ENCODE assay signal across 11 cellular contexts in genomic region chr7:150799741-150800575, GRCh38. TPM values are rescaled to one million over a fixed set of nuclear protein-coding genes. Genes with fewer than 3 reads are reported as not detected.
A peak's percentile ranks its signal among the peaks of the same experiment; 100 is the strongest.
DNase-seq lines count a peak whose midpoint lies in the region; ATAC-seq and TF ChIP-seq lines count a peak whose summit lies in the region.
"Had no signal": no experiment of that assay in that cellular context is flagged by ENCODE, and none has a peak within 500 bp of the region (broad histone marks: within the 10 kb centered on the region; RNA-seq: fewer than 3 reads in every experiment).

Gene TMEM176B, minus strand, starts transcription at chr7:150800364. Its CDS starts 3,795 bp downstream, at chr7:150796569.

- TF ChIP-seq CTCF in right lobe of liver (IDR thresholded peaks at IDR 0.05) = no peak

- WGBS in right lobe of liver (ENCODE audit: insufficient coverage, low coverage, low lambda C conversion rate, missing lambda C conversion rate) = 2% methylated on average over 15 of the region's 74 CpGs

- H3K4me1 Mint-ChIP-seq in central memory CD8-positive, alpha-beta T cell = peaks cover 6% of the 10 kb centered on the region
- peaks cover 11% of the 10 kb centered on the region for H3K4me1 Mint-ChIP-seq in stimulated activated naive CD8-positive, alpha-beta T cell treated with anti-CD3 and anti-CD28 coated beads, Interleukin-15, amount 100 ng/mL, for 72 hours

- DNase-seq in DMS 273 (lab: John Stamatoyannopoulos, UW; ENCODE audit: unreplicated experiment) = peak; percentile 32
- DNase-seq in DMS 273 treated with DMSO at 0.1 percent for 48 hours (lab: John Stamatoyannopoulos, UW) = no peak
- DNase-seq in central memory CD8-positive, alpha-beta T cell (ENCODE audit: low spot score in 2 of 2) = no peak
- peak; percentile 84 to 92 (median 88) for DNase-seq in right lobe of liver
- no peak for DNase-seq in stimulated activated naive CD8-positive, alpha-beta T cell treated with anti-CD3 and anti-CD28 coated beads, Interleukin-15, amount 100 ng/mL, for 72 hours
- DNase-seq in activated effector memory CD4-positive, alpha-beta T cell treated with Interleukin-2 at 50 U/mL for 16 hours = no peak
- DNase-seq in HK-2 (ENCODE audit: unreplicated experiment) = no peak
- DNase-seq: islet precursor cell, NCI-H187 had no signal

- peaks cover 45% of the 10 kb centered on the region for H3K27me3 Mint-ChIP-seq in central memory CD8-positive, alpha-beta T cell
- peaks cover 78% of the 10 kb centered on the region for H3K27me3 Mint-ChIP-seq in stimulated activated naive CD8-positive, alpha-beta T cell treated with anti-CD3 and anti-CD28 coated beads, Interleukin-15, amount 100 ng/mL, for 72 hours

- H3K27ac ChIP-seq in right lobe of liver = peak within 1 kb of the TSS; percentile 90 to 97 (median 95)
- H3K27ac ChIP-seq: 22Rv1 had no signal

- H3K4me3 Mint-ChIP-seq in central memory CD8-positive, alpha-beta T cell = peak within 1 kb of the TSS; percentile 58
- peak within 1 kb of the TSS; percentile 66 to 77 for H3K4me3 Mint-ChIP-seq in stimulated activated naive CD8-positive, alpha-beta T cell treated with anti-CD3 and anti-CD28 coated beads, Interleukin-15, amount 100 ng/mL, for 72 hours

- H3K4me3 ChIP-seq in right lobe of liver = peak within 1 kb of the TSS; percentile 77 to 92 (median 92)

- H3K4me1 ChIP-seq in right lobe of liver = peaks cover 0 to 40% (median 0%) of the 10 kb centered on the region in 4 donors

- peak; percentile 87 for TF ChIP-seq POLR2A in right lobe of liver (IDR thresholded peaks at IDR 0.05)

- ATAC-seq in central memory CD8-positive, alpha-beta T cell (replicated peaks; ENCODE audit: extremely low read depth, poor library complexity, severe bottlenecking) = peak; percentile 36
- ATAC-seq in right lobe of liver (peak; percentile 76 to 89 (median 82)), GM18907 (IDR thresholded peaks at IDR 0.05; ENCODE audit: unreplicated experiment) (no peak)
- ATAC-seq in stimulated activated naive CD8-positive, alpha-beta T cell treated with anti-CD3 and anti-CD28 coated beads, Interleukin-15, amount 100 ng/mL, for 72 hours = peak; percentile 48

- peaks cover 3% of the 10 kb centered on the region for H3K36me3 Mint-ChIP-seq in central memory CD8-positive, alpha-beta T cell (ENCODE audit: insufficient read depth)

- no peaks in the 10 kb centered on the region for H3K9me3 Mint-ChIP-seq in central memory CD8-positive, alpha-beta T cell
- peaks cover 0 to 5% of the 10 kb centered on the region in 2 donors for H3K9me3 Mint-ChIP-seq in stimulated activated naive CD8-positive, alpha-beta T cell treated with anti-CD3 and anti-CD28 coated beads, Interleukin-15, amount 100 ng/mL, for 72 hours

- intact Hi-C loops in right lobe of liver (cut with DNase I) = loop anchor here in 1 of 2 donors (10.0 kb wide), 1 partner anchor 75 kb away; no protein-coding TSS in a partner anchor

- H3K9me3 ChIP-seq in right lobe of liver = no peaks in the 10 kb centered on the region

- H3K27ac Mint-ChIP-seq in central memory CD8-positive, alpha-beta T cell (ENCODE audit: low read depth) = no peak within 1 kb of the TSS
- no peak within 1 kb of the TSS for H3K27ac Mint-ChIP-seq in stimulated activated naive CD8-positive, alpha-beta T cell treated with anti-CD3 and anti-CD28 coated beads, Interleukin-15, amount 100 ng/mL, for 72 hours

- H3K36me3 ChIP-seq in right lobe of liver = peaks cover 0 to 45% (median 20%) of the 10 kb centered on the region in 4 donors

- H3K27me3 ChIP-seq in right lobe of liver = no peaks in the 10 kb centered on the region

RNA-seq across cellular contexts. Expression of gene TMEM176B, which starts in this region (rescaled TPM):
- total RNA-seq in right lobe of liver = 1,000 to 10,000 TPM in 1 of 6 experiments, 100 to 1,000 TPM in 5; 711 to 1,315 (median 795) TPM

Comparison
In these comparisons a context has a peak if more than half of its experiments do, and no peak if none do; other contexts are left out.
1. DNase-seq: peak in DMS 273 (single experiment) and right lobe of liver (3 of 3); none in DMS 273 treated with DMSO at 0.1 percent for 48 hours (single experiment), central memory CD8-positive, alpha-beta T cell (0 of 2), stimulated activated naive CD8-positive, alpha-beta T cell treated with anti-CD3 and anti-CD28 coated beads, Interleukin-15, amount 100 ng/mL, for 72 hours (0 of 2), activated effector memory CD4-positive, alpha-beta T cell treated with Interleukin-2 at 50 U/mL for 16 hours (single experiment) and HK-2 (single experiment).